Comparison of ENCODE assay signal across 21 cellular contexts in the genomic region with DNA sequence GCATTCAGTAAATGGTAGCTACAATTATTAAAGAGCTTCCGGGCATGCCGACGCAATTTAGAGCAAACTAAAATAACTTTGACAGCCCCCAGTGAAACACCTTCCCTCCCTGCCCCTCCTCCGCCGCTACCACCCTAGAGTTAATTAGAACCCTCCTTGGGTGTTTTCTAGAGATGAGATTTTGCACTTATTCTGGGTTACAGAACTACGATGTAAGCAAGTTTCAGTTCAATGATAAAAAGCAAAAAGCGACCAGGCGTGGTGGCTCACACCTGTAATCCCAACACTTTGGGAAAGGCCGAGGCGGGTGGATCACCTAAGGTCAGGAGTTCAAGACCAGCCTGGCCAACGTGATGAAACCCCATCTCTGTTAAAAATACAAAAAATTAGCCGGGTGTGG. TPM values are rescaled to one million over a fixed set of nuclear protein-coding genes. Genes with fewer than 3 reads are reported as not detected.
DNase-seq lines count a peak whose midpoint lies in the region; ATAC-seq, FAIRE-seq and TF ChIP-seq lines count a peak whose summit lies in the region.
"Had no signal": no experiment of that assay in that cellular context is flagged by ENCODE, and none has a peak within 500 bp of the region (broad histone marks: within the 10 kb centered on the region; RNA-seq: fewer than 3 reads in every experiment).

No MANE protein-coding gene starts in this region.

- no peak overlapping the region for H3K4me3 ChIP-seq in HepG2 (replicated peaks in 1 of 3; ENCODE audit: insufficient read depth in 1 of 3, low read depth in 2 of 3, low read length in 3 of 3)
- H3K4me3 ChIP-seq: BLaER1, breast epithelium, right lobe of liver had no signal

- peak; percentile 45 for ATAC-seq in GM21529 (IDR thresholded peaks at IDR 0.05; ENCODE audit: unreplicated experiment)
- ATAC-seq in HepG2, result no peak
- ATAC-seq in GM18517 (IDR thresholded peaks at IDR 0.05; ENCODE audit: unreplicated experiment), result no peak
- no peak for ATAC-seq in HG02623 (IDR thresholded peaks at IDR 0.05; ENCODE audit: unreplicated experiment)
- ATAC-seq: activated CD8-positive, alpha-beta T cell treated with anti-CD3 and anti-CD28 coated beads, Interleukin-2, amount 10 ng/mL, durations not matched to agents 7 days and 5 days; left lobe of liver; right lobe of liver had no signal

- CTCF ChIA-PET in HepG2 (lab: Yijun Ruan, JAX; ENCODE audit: low intra/inter-chr PET ratio, low total read pairs), result no interaction called here

- no peaks in the 10 kb centered on the region for H3K9me3 ChIP-seq in HepG2 (ENCODE audit: low read length)
- H3K9me3 ChIP-seq: BLaER1, breast epithelium, right lobe of liver had no signal

- POLR2A ChIA-PET in HepG2 (lab: Yijun Ruan, JAX), result no interaction called here

- FAIRE-seq in HepG2 (lab: Jason Lieb, UNC), result no peak

- peak; percentile 4 for DNase-seq in CD14-positive monocyte (ENCODE audit: low spot score)
- DNase-seq in RPMI8226, result peak; percentile 91
- DNase-seq in HepG2 (ENCODE audit: low spot score), result no peak
- DNase-seq in SIG-M5 treated with dmso at 0.1 percent for 504 hours (lab: John Stamatoyannopoulos, UW; ENCODE audit: unreplicated experiment), result no peak
- no peak for DNase-seq in SK-N-DZ (ENCODE audit: low spot score)
- DNase-seq: activated CD8-positive, alpha-beta T cell treated with anti-CD3 and anti-CD28 coated beads, Interleukin-2, amount 10 ng/mL, durations not matched to agents 7 days and 5 days; erythroblast; foreskin fibroblast; NCI-H1105; NCI-H2081 treated with DMSO at 0.1 percent for 48 hours; NCI-H446 treated with DMSO at 0.1 percent for 48 hours; stimulated activated CD4-positive, alpha-beta T cell treated with anti-CD3 and anti-CD28 coated beads, Interleukin-15, amount 100 ng/mL, for 24 hours; stimulated activated CD8-positive, alpha-beta memory T cell treated with anti-CD3 and anti-CD28 coated beads, Interleukin-4, amount 100 ng/mL, for 48 hours; T1000 had no signal

- H3K36me3 Mint-ChIP-seq in CD14-positive monocyte, result peaks cover 28 to 35% of the 10 kb centered on the region in 2 donors

- no peak for TF ChIP-seq EP300 in HepG2 (IDR thresholded peaks at IDR 0.05; ENCODE audit: low read depth in 2 of 2, low read length in 2 of 2)
- no peak for TF ChIP-seq EP300 in HepG2 (CRISPR knock-in tag; IDR thresholded peaks at IDR 0.05; ENCODE audit: borderline replicate concordance)

- H3K27me3 ChIP-seq in HepG2 (ENCODE audit: control insufficient read depth in 1 of 2, insufficient read depth in 2 of 2, low read length in 2 of 2), result no peaks in the 10 kb centered on the region
- H3K27me3 ChIP-seq: BLaER1, breast epithelium, right lobe of liver had no signal

- no peak for TF ChIP-seq POLR2A in HepG2 (IDR thresholded peaks at IDR 0.05; ENCODE audit: insufficient read depth in 1 of 2, low read depth in 2 of 2, low read length in 2 of 2)

- H3K79me2 ChIP-seq in HepG2 (ENCODE audit: insufficient read depth, low read length), result peaks cover 11% of the 10 kb centered on the region

- H3K36me3 ChIP-seq in HepG2 (replicated peaks in 1 of 2; ENCODE audit: control insufficient read depth in 1 of 2, insufficient read depth in 2 of 2, low read length in 2 of 2), result peaks cover 7 to 30% of the 10 kb centered on the region in 2 experiments
- H3K36me3 ChIP-seq: breast epithelium had no signal

- peaks cover 0 to 6% (median 3%) of the 10 kb centered on the region in 7 donors for H3K9me3 Mint-ChIP-seq in CD14-positive monocyte

- in situ Hi-C loops in HepG2 (cut with HindIII; ENCODE audit: extremely low pct_ligation_motif_present, low pct_unique_long_range_greater_than_20kb), result no loop called here

- no peak overlapping the region for H3K4me2 ChIP-seq in HepG2 (ENCODE audit: low read depth, low read length)

- H3K27ac Mint-ChIP-seq in CD14-positive monocyte, result no peak overlapping the region
- H3K27ac Mint-ChIP-seq: activated CD8-positive, alpha-beta T cell treated with anti-CD3 and anti-CD28 coated beads, Interleukin-2, amount 10 ng/mL, durations not matched to agents 7 days and 5 days had no signal

- TF ChIP-seq CTCF in CD14-positive monocyte (IDR thresholded peaks at IDR 0.05), result no peak
- no peak for TF ChIP-seq CTCF in HepG2 (CRISPR knock-in tag; IDR thresholded peaks at IDR 0.05)

- no peak overlapping the region for H3K27ac ChIP-seq in HepG2 (ENCODE audit: extremely low read length, insufficient read depth, low read length)
- H3K27ac ChIP-seq: BLaER1, breast epithelium, right lobe of liver had no signal

- no peak overlapping the region for H2AFZ ChIP-seq in HepG2 (ENCODE audit: low read length)

- peaks cover 11% of the 10 kb centered on the region for H4K20me1 ChIP-seq in HepG2 (ENCODE audit: insufficient read depth, low read length)

- intact Hi-C loops in CD14-positive monocyte (cut with micrococcal nuclease), result no loop called here
- intact Hi-C loops in HepG2 (cut with micrococcal nuclease; ENCODE audit: unreplicated experiment), result no loop called here

- H3K9ac ChIP-seq in HepG2 (ENCODE audit: insufficient read depth, low read depth, low read length), result no peak overlapping the region
- H3K9ac ChIP-seq: BLaER1 had no signal

- peaks cover 61% of the 10 kb centered on the region for H3K4me1 Mint-ChIP-seq in CD14-positive monocyte

- no TSS peak for BruUV-seq in HepG2 (replicated peaks; lab: Mats Ljungman, UMichigan)

- peaks cover 0 to 11% (median 10%) of the 10 kb centered on the region in 3 donors for H3K27me3 Mint-ChIP-seq in CD14-positive monocyte (ENCODE audit: low read depth in 3 of 3)

- peak overlapping the region in 1 of 2 donors; percentile 85 for H3K4me3 Mint-ChIP-seq in CD14-positive monocyte
- H3K4me3 Mint-ChIP-seq: activated CD8-positive, alpha-beta T cell treated with anti-CD3 and anti-CD28 coated beads, Interleukin-2, amount 10 ng/mL, durations not matched to agents 7 days and 5 days had no signal

- TF ChIP-seq RAD21 in HepG2 (CRISPR knock-in tag; IDR thresholded peaks at IDR 0.05), result no peak

- WGBS in HepG2 (ENCODE audit: low lambda C conversion rate), result 91% methylated on average over 12 of the region's 12 CpGs

- peaks cover 26% of the 10 kb centered on the region for H3K4me1 ChIP-seq in HepG2 (ENCODE audit: insufficient read depth, low read length)

TF ChIP-seq in HepG2, 621 proteins besides CTCF, POLR2A, EP300 and RAD21:
- TF ChIP-seq ZNF816 (CRISPR knock-in tag; IDR thresholded peaks at IDR 0.05; ENCODE audit: borderline replicate concordance) (no peak), POLR2AphosphoS5 (IDR thresholded peaks at IDR 0.05; ENCODE audit: low read depth, low read length) (0 out of 2 replicates have a peak, but pooled peaks have one; percentile 0)

RNA-seq across cellular contexts. Expression of a gene that starts 32.6 kb away (rescaled TPM):
- 1 to 10 TPM; 1.4 to 1.5 TPM for polyA plus RNA-seq in CD14-positive monocyte
- total RNA-seq in HepG2 (2016; rRNA removed; fragmentation: Illumina TruSeq; extraction: Trizol), result 18.7 and 24.7 TPM in 2 replicates
- 3.3 TPM in 2 replicates for total RNA-seq in HepG2 (2016; cell fraction: cytosol; rRNA removed; fragmentation: Illumina TruSeq; extraction: Trizol; ENCODE audit: low read depth)
- total RNA-seq in HepG2 (2016; cell fraction: insoluble cytoplasmic fraction; rRNA removed; fragmentation: Illumina TruSeq; extraction: Trizol), result 17.7 and 26.0 TPM in 2 replicates
- total RNA-seq in HepG2 (2016; cell fraction: membrane; rRNA removed; fragmentation: Illumina TruSeq; extraction: Trizol), result 12.5 and 14.2 TPM in 2 replicates
- 22.7 and 23.8 TPM in 2 replicates for total RNA-seq in HepG2 (2016; cell fraction: nucleus; rRNA removed; fragmentation: Illumina TruSeq; extraction: Trizol)
- polyA plus RNA-seq in HepG2 (2011; rRNA removed), result 15.8 and 17.4 TPM in 2 replicates
- polyA plus RNA-seq in HepG2 (2011; cell fraction: cytosol; rRNA removed), result 15.1 and 16.9 TPM in 2 replicates
- polyA plus RNA-seq in HepG2 (2011; cell fraction: nucleus; rRNA removed), result 16.5 and 25.6 TPM in 2 replicates
- 5.6 and 8.5 TPM in 2 replicates for polyA plus RNA-seq in HepG2 (2012)
- 1.4 and 2.1 TPM in 2 replicates for polyA plus RNA-seq in HepG2 (2016; cell fraction: cytosol; fragmentation: Illumina TruSeq; extraction: Trizol; ENCODE audit: low read depth)
- polyA plus RNA-seq in HepG2 (2016; cell fraction: insoluble cytoplasmic fraction; fragmentation: Illumina TruSeq; extraction: Trizol; ENCODE audit: low read depth), result 15.7 and 17.1 TPM in 2 replicates
- 4.9 TPM in 2 replicates for polyA plus RNA-seq in HepG2 (2016; cell fraction: membrane; fragmentation: Illumina TruSeq; extraction: Trizol; ENCODE audit: low read depth)
- 40.0 and 43.9 TPM in 2 replicates for polyA plus RNA-seq in HepG2 (2016; cell fraction: nucleus; fragmentation: Illumina TruSeq; extraction: Trizol; ENCODE audit: insufficient read depth, low read depth)
- polyA minus RNA-seq in HepG2 (2011; rRNA and poly(A)+ RNA removed; ENCODE audit: low replicate concordance), result 38.7 and 47.8 TPM in 2 replicates
- 11.5 and 17.8 TPM in 2 replicates for polyA minus RNA-seq in HepG2 (2011; cell fraction: cytosol; rRNA and poly(A)+ RNA removed)
- polyA minus RNA-seq in HepG2 (2011; cell fraction: nucleus; rRNA and poly(A)+ RNA removed), result 14.8 and 26.3 TPM in 2 replicates
- polyA plus RNA-seq in SK-N-DZ (2014; cell fraction: cytosol; rRNA removed), result 9.8 and 14.5 TPM in 2 replicates
- 6.3 and 6.9 TPM in 2 replicates for polyA plus RNA-seq in SK-N-DZ (2014; cell fraction: nucleus; rRNA removed)

Comparison
In these comparisons a context has a peak if more than half of its experiments do, and no peak if none do; other contexts are left out.
1. DNase-seq: peak in CD14-positive monocyte (single experiment) and RPMI8226 (single experiment); none in HepG2 (single experiment), SIG-M5 treated with dmso at 0.1 percent for 504 hours (single experiment) and SK-N-DZ (single experiment).